15 cellular contexts compared by ENCODE assay signal in the genomic region with DNA sequence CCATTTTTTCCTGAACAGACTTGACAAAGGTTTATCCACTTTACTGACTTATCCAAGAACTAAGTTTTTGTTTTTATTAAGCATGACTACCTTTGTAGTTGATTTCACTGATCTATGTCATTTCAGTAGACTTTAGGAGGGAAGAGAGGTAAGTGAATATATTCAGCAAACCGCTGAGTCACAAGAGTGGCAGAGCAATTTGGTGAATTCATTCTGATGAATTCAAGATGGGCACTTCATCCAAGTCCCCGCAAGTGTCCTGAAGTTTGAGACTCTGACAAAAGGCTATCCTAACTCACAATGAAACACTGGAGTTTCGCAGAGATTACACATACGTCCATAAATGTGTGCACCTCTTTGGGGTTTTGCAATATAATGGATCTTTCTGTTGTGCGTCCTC.
A peak's percentile ranks its signal among the peaks of the same experiment; 100 is the strongest.
DNase-seq lines count a peak whose midpoint lies in the region; ATAC-seq and TF ChIP-seq lines count a peak whose summit lies in the region.
"Had no signal": no experiment of that assay in that cellular context is flagged by ENCODE, and none has a peak within 500 bp of the region (broad histone marks: within the 10 kb centered on the region; RNA-seq: fewer than 3 reads in every experiment).

No MANE protein-coding gene starts in this region.

- intact Hi-C loops in heart left ventricle (cut with DNase I) = loop anchor here in 2 of 10 donors (10.0 kb wide), 2 partner anchors 97 to 133 kb away; no protein-coding TSS in a partner anchor

- no peaks in the 10 kb centered on the region for H3K27me3 Mint-ChIP-seq in WTC11 (ENCODE audit: low read depth)
- H3K27me3 Mint-ChIP-seq: B cell had no signal

- WGBS in heart left ventricle, 4 donors = 77 to 96% (median 91%) methylated on average over 5 of the region's 5 CpGs

- TF ChIP-seq POLR2A in heart left ventricle (IDR thresholded peaks at IDR 0.05) = no peak

- CTCF ChIA-PET in WTC11 (lab: Charles Lee) = no interaction called here

- peak overlapping the region; percentile 13; the same call in 1 of the 2 replicates for H3K27ac Mint-ChIP-seq in WTC11
- peak overlapping the region; percentile 26 for H3K27ac Mint-ChIP-seq in stimulated activated effector memory CD8-positive, alpha-beta T cell treated with anti-CD3 and anti-CD28 coated beads, Interleukin-12 subunit alpha, Interleukin-12 subunit beta, amount 100 ng/mL, for 72 hours
- H3K27ac Mint-ChIP-seq: B cell; CD8-positive, alpha-beta T cell had no signal

- H3K36me3 ChIP-seq in right atrium auricular region (peaks cover 13% of the 10 kb centered on the region), heart left ventricle (peaks cover 0 to 14% (median 8%) of the 10 kb centered on the region in 9 donors), HAP-1 (replicated peaks) (no peaks in the 10 kb centered on the region)

- in situ Hi-C loops in HAP-1 (cut with MboI; ENCODE audit: low sequenced_read_pairs) = no loop called here

- H3K9me3 ChIP-seq in right atrium auricular region (no peaks in the 10 kb centered on the region), heart left ventricle (no peaks in the 10 kb centered on the region), HAP-1 (no peaks in the 10 kb centered on the region)
- H3K9me3 ChIP-seq: BLaER1 treated with 17β-estradiol and CSF1 and Interleukin-3, amounts not matched to agents 10 nM and 100 nM had no signal

- H3K36me3 Mint-ChIP-seq in WTC11 = peaks cover 2% of the 10 kb centered on the region; the same call in 1 of the 2 replicates
- peaks cover 6% of the 10 kb centered on the region for H3K36me3 Mint-ChIP-seq in stimulated activated effector memory CD8-positive, alpha-beta T cell treated with anti-CD3 and anti-CD28 coated beads, Interleukin-12 subunit alpha, Interleukin-12 subunit beta, amount 100 ng/mL, for 72 hours

- peaks cover 0 to 26% of the 10 kb centered on the region in 2 donors for H3K4me1 ChIP-seq in right atrium auricular region
- H3K4me1 ChIP-seq in heart left ventricle = peaks cover 0 to 33% (median 9%) of the 10 kb centered on the region in 12 donors
- no peaks in the 10 kb centered on the region for H3K4me1 ChIP-seq in HAP-1

- peak; percentile 9 for DNase-seq in right atrium auricular region (ENCODE audit: low spot score)
- DNase-seq in heart left ventricle = no peak
- no peak for DNase-seq in WTC11 (ENCODE audit: low spot score)
- DNase-seq in stimulated activated effector memory CD8-positive, alpha-beta T cell treated with anti-CD3 and anti-CD28 coated beads, Interleukin-12 subunit alpha, Interleukin-12 subunit beta, amount 100 ng/mL, for 72 hours (ENCODE audit: low spot score in 2 of 2) = no peak
- no peak for DNase-seq in HAP-1 (ENCODE audit: low spot score in 2 of 2)
- DNase-seq: 8988T; Calu3; CD8-positive, alpha-beta T cell; DMS79 treated with DMSO at 0.1 percent for 48 hours; GF-D8; HCEC 1CT had no signal

- TF ChIP-seq CTCF in right atrium auricular region (IDR thresholded peaks at IDR 0.05) (no peak), heart left ventricle (IDR thresholded peaks at IDR 0.05) (no peak), WTC11 (IDR thresholded peaks at IDR 0.05) (no peak)

- no peak overlapping the region for H3K4me3 Mint-ChIP-seq in WTC11
- no peak overlapping the region for H3K4me3 Mint-ChIP-seq in stimulated activated effector memory CD8-positive, alpha-beta T cell treated with anti-CD3 and anti-CD28 coated beads, Interleukin-12 subunit alpha, Interleukin-12 subunit beta, amount 100 ng/mL, for 72 hours
- H3K4me3 Mint-ChIP-seq: B cell; CD8-positive, alpha-beta T cell had no signal

- POLR2A ChIA-PET in WTC11 (lab: Charles Lee) = no interaction called here

- H3K27ac ChIP-seq in right atrium auricular region (peak overlapping the region in 1 of 2 donors; percentile 92), heart left ventricle (no peak overlapping the region)
- H3K27ac ChIP-seq: BLaER1 treated with 17β-estradiol and CSF1 and Interleukin-3, amounts not matched to agents 10 nM and 100 nM had no signal

- no peak for ATAC-seq in heart left ventricle
- ATAC-seq in WTC11 = no peak
- no peak for ATAC-seq in stimulated activated effector memory CD8-positive, alpha-beta T cell treated with anti-CD3 and anti-CD28 coated beads, Interleukin-12 subunit alpha, Interleukin-12 subunit beta, amount 100 ng/mL, for 72 hours
- ATAC-seq in GM21515 (IDR thresholded peaks at IDR 0.05; ENCODE audit: unreplicated experiment) = no peak
- no peak for ATAC-seq in GM21529 (IDR thresholded peaks at IDR 0.05; ENCODE audit: unreplicated experiment)
- ATAC-seq: CD8-positive, alpha-beta T cell had no signal

- peaks cover 25% of the 10 kb centered on the region for H3K4me1 Mint-ChIP-seq in WTC11
- peaks cover 31% of the 10 kb centered on the region for H3K4me1 Mint-ChIP-seq in stimulated activated effector memory CD8-positive, alpha-beta T cell treated with anti-CD3 and anti-CD28 coated beads, Interleukin-12 subunit alpha, Interleukin-12 subunit beta, amount 100 ng/mL, for 72 hours
- H3K4me1 Mint-ChIP-seq: B cell had no signal

- H3K27me3 ChIP-seq in right atrium auricular region (no peaks in the 10 kb centered on the region), heart left ventricle (no peaks in the 10 kb centered on the region), HAP-1 (ENCODE audit: low read depth) (no peaks in the 10 kb centered on the region)
- H3K27me3 ChIP-seq: BLaER1 treated with 17β-estradiol and CSF1 and Interleukin-3, amounts not matched to agents 10 nM and 100 nM had no signal

- H3K4me3 ChIP-seq in right atrium auricular region (no peak overlapping the region), heart left ventricle (no peak overlapping the region), HAP-1 (no peak overlapping the region)
- H3K4me3 ChIP-seq: BLaER1 treated with 17β-estradiol and CSF1 and Interleukin-3, amounts not matched to agents 10 nM and 100 nM had no signal

- no peaks in the 10 kb centered on the region for H3K9me3 Mint-ChIP-seq in WTC11
- H3K9me3 Mint-ChIP-seq in stimulated activated effector memory CD8-positive, alpha-beta T cell treated with anti-CD3 and anti-CD28 coated beads, Interleukin-12 subunit alpha, Interleukin-12 subunit beta, amount 100 ng/mL, for 72 hours = no peaks in the 10 kb centered on the region
- H3K9me3 Mint-ChIP-seq: CD8-positive, alpha-beta T cell had no signal

TF ChIP-seq in WTC11, 78 proteins besides CTCF, POLR2A, EP300 and RAD21 (continues in another document):
- TF ChIP-seq, protein P1, sequence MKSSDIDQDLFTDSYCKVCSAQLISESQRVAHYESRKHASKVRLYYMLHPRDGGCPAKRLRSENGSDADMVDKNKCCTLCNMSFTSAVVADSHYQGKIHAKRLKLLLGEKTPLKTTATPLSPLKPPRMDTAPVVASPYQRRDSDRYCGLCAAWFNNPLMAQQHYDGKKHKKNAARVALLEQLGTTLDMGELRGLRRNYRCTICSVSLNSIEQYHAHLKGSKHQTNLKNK (CRISPR knock-in tag; IDR thresholded peaks at IDR 0.05) = no peak
- no peak for TF ChIP-seq MXD4 (CRISPR knock-in tag; IDR thresholded peaks at IDR 0.05; ENCODE audit: borderline replicate concordance)
- TF ChIP-seq, protein P2, sequence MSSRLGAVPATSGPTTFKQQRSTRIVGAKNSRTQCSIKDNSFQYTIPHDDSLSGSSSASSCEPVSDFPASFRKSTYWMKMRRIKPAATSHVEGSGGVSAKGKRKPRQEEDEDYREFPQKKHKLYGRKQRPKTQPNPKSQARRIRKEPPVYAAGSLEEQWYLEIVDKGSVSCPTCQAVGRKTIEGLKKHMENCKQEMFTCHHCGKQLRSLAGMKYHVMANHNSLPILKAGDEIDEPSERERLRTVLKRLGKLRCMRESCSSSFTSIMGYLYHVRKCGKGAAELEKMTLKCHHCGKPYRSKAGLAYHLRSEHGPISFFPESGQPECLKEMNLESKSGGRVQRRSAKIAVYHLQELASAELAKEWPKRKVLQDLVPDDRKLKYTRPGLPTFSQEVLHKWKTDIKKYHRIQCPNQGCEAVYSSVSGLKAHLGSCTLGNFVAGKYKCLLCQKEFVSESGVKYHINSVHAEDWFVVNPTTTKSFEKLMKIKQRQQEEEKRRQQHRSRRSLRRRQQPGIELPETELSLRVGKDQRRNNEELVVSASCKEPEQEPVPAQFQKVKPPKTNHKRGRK (CRISPR knock-in tag; IDR thresholded peaks at IDR 0.05; ENCODE audit: borderline replicate concordance) = no peak
- TF ChIP-seq, protein P3, sequence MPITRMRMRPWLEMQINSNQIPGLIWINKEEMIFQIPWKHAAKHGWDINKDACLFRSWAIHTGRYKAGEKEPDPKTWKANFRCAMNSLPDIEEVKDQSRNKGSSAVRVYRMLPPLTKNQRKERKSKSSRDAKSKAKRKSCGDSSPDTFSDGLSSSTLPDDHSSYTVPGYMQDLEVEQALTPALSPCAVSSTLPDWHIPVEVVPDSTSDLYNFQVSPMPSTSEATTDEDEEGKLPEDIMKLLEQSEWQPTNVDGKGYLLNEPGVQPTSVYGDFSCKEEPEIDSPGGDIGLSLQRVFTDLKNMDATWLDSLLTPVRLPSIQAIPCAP (CRISPR knock-in tag; IDR thresholded peaks at IDR 0.05) = no peak
- no peak for TF ChIP-seq ZNF396 (CRISPR knock-in tag; IDR thresholded peaks at IDR 0.05; ENCODE audit: borderline replicate concordance)
- TF ChIP-seq, protein P4, sequence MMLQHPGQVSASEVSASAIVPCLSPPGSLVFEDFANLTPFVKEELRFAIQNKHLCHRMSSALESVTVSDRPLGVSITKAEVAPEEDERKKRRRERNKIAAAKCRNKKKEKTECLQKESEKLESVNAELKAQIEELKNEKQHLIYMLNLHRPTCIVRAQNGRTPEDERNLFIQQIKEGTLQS (CRISPR knock-in tag; conservative IDR thresholded peaks at IDR 0.05) = no peak
- TF ChIP-seq, protein P5, sequence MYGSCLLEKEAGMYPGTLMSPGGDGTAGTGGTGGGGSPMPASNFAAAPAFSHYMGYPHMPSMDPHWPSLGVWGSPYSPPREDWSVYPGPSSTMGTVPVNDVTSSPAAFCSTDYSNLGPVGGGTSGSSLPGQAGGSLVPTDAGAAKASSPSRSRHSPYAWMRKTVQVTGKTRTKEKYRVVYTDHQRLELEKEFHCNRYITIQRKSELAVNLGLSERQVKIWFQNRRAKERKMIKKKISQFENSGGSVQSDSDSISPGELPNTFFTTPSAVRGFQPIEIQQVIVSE (CRISPR knock-in tag; IDR thresholded peaks at IDR 0.05; ENCODE audit: borderline replicate concordance) = no peak
- TF ChIP-seq TP53 (CRISPR knock-in tag; IDR thresholded peaks at IDR 0.05) = no peak
- no peak for TF ChIP-seq GRHL2 (CRISPR knock-in tag; IDR thresholded peaks at IDR 0.05; ENCODE audit: insufficient replicate concordance, severe bottlenecking)
- TF ChIP-seq, protein P6, sequence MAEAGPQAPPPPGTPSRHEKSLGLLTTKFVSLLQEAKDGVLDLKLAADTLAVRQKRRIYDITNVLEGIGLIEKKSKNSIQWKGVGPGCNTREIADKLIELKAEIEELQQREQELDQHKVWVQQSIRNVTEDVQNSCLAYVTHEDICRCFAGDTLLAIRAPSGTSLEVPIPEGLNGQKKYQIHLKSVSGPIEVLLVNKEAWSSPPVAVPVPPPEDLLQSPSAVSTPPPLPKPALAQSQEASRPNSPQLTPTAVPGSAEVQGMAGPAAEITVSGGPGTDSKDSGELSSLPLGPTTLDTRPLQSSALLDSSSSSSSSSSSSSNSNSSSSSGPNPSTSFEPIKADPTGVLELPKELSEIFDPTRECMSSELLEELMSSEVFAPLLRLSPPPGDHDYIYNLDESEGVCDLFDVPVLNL (CRISPR knock-in tag; IDR thresholded peaks at IDR 0.05; ENCODE audit: borderline replicate concordance, low read depth) = no peak
- TF ChIP-seq SOX15 (CRISPR knock-in tag; IDR thresholded peaks at IDR 0.05) = no peak
